Comparison of ENCODE assay signal across 8 cellular contexts in the genomic region with DNA sequence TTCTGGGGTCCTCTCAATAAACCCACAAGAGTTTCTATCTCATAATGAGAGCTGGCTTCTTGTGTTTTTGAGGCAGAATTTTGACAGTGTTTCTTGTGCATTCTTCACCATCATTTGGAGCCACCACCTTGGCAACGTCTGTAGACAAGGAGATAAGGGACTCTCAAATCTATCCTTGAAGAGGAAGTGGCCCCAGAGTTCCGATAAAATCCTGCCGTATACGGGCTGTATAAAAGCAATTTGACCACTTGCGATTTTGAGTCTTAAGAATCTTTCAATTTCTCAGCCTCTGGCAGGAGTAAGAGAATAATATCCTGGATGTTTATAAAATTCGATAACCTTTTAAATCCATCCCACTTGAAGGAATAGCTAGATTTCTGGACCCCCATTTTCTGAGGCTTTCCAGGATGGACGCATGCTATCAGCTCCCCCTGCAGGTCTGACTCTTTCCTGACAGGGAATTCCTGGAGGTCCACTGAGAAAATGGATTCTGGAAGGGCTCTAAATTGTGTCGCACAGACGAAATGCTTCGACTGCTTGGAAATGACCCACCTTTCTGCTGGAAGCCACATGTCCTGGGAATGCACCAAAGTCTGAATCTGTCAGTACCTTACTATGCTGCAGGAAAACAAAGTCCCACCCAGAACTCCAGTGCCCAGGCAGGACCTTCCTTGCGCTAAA. TPM values are rescaled to one million over a fixed set of nuclear protein-coding genes. Genes with fewer than 3 reads are reported as not detected.
DNase-seq lines count a peak whose midpoint lies in the region; ATAC-seq and TF ChIP-seq lines count a peak whose summit lies in the region.

No MANE protein-coding gene starts in this region.

- no peak overlapping the region for H2BK12ac ChIP-seq in neuronal stem cell (ENCODE audit: low read length)

- intact Hi-C loops in esophagus squamous epithelium (cut with DNase I) = loop anchor here (10.0 kb wide), 1 partner anchor 177 kb away; no protein-coding TSS in a partner anchor

- H2AK5ac ChIP-seq in neuronal stem cell (ENCODE audit: low read depth, low read length) = no peak overlapping the region

- peak overlapping the region in 3 of 4 donors; percentile 11 to 56 (median 13) for H3K4me3 ChIP-seq in esophagus squamous epithelium
- H3K4me3 ChIP-seq in neuronal stem cell (ENCODE audit: low read length in 2 of 2) = no peak overlapping the region

- H3K27ac ChIP-seq in esophagus squamous epithelium (no peak overlapping the region), neuronal stem cell (replicated peaks; ENCODE audit: low read length) (no peak overlapping the region)

- no peak overlapping the region for H4K8ac ChIP-seq in neuronal stem cell (ENCODE audit: low read depth, low read length)

- H3K27me3 ChIP-seq in esophagus squamous epithelium = peaks cover 0 to 3% (median 0%) of the 10 kb centered on the region in 4 donors
- no peaks in the 10 kb centered on the region for H3K27me3 ChIP-seq in neuronal stem cell (ENCODE audit: control insufficient read depth in 3 of 3, insufficient read depth in 3 of 3, low read depth in 1 of 3, low read length in 3 of 3)

- H3K14ac ChIP-seq in neuronal stem cell (ENCODE audit: low read length) = no peak overlapping the region

- H3K23ac ChIP-seq in neuronal stem cell (ENCODE audit: low read depth, low read length, poor library complexity) = no peak overlapping the region

- H2AFZ ChIP-seq in neuronal stem cell (ENCODE audit: low read length) = peak overlapping the region; percentile 57

- H2BK120ac ChIP-seq in neuronal stem cell (ENCODE audit: low read depth, low read length) = no peak overlapping the region

- H3K4me1 ChIP-seq in esophagus squamous epithelium = peaks cover 0 to 11% (median 3%) of the 10 kb centered on the region in 3 donors
- H3K4me1 ChIP-seq in neuronal stem cell (ENCODE audit: control insufficient read depth in 2 of 2, insufficient read depth in 1 of 2, low read depth in 1 of 2, low read length in 2 of 2) = peaks cover 3 to 5% of the 10 kb centered on the region in 2 donors

- H2BK5ac ChIP-seq in neuronal stem cell (ENCODE audit: low read length) = no peak overlapping the region

- no peak for TF ChIP-seq POLR2A in esophagus squamous epithelium (IDR thresholded peaks at IDR 0.05)

- H3K9ac ChIP-seq in neuronal stem cell (ENCODE audit: low read depth, low read length, poor library complexity) = no peak overlapping the region

- no peak overlapping the region for H3K4ac ChIP-seq in neuronal stem cell (ENCODE audit: low read length)

- H3K79me1 ChIP-seq in neuronal stem cell (ENCODE audit: low read depth, low read length) = no peaks in the 10 kb centered on the region

- TF ChIP-seq CTCF in esophagus squamous epithelium (IDR thresholded peaks at IDR 0.05) = peak in 5 of 6 experiments; percentile 56 to 69 (median 60)

- H3K9me3 ChIP-seq in esophagus squamous epithelium (no peaks in the 10 kb centered on the region), neuronal stem cell (replicated peaks in 1 of 2; ENCODE audit: control insufficient read depth in 2 of 2, insufficient read depth in 1 of 2, low read depth in 1 of 2, low read length in 2 of 2) (peaks cover 1% of the 10 kb centered on the region in 2 donors)

- no peak overlapping the region for H4K91ac ChIP-seq in neuronal stem cell (ENCODE audit: low read depth, low read length, poor library complexity)

- DNase-seq in Ammon's horn (ENCODE audit: low spot score) = peak; percentile 56
- DNase-seq in HCEC 1CT = peak; percentile 25
- peak; percentile 67 for DNase-seq in RPMI7951 (ENCODE audit: low read depth)
- DNase-seq in esophagus squamous epithelium (lab: John Stamatoyannopoulos, UW) = no peak
- DNase-seq in neuronal stem cell (ENCODE audit: low spot score) = peak; percentile 39
- no peak for DNase-seq in activated CD4-positive, CD25-positive, alpha-beta regulatory T cell treated with anti-CD3 and anti-CD28 coated beads, Interleukin-2, amount 50 U/mL, for 72 hours

- H3K36me3 ChIP-seq in esophagus squamous epithelium (no peaks in the 10 kb centered on the region), neuronal stem cell (replicated peaks in 1 of 2; ENCODE audit: control insufficient read depth in 2 of 2, insufficient read depth in 2 of 2, low read length in 2 of 2) (no peaks in the 10 kb centered on the region)

- no peak overlapping the region for H3K18ac ChIP-seq in neuronal stem cell (ENCODE audit: low read length)

- ATAC-seq in HG03097 (IDR thresholded peaks at IDR 0.05; ENCODE audit: low FRiP score, unreplicated experiment) = no peak
- ATAC-seq in GM19395 (IDR thresholded peaks at IDR 0.05; ENCODE audit: unreplicated experiment) = no peak

- H2BK15ac ChIP-seq in neuronal stem cell (ENCODE audit: low read length) = no peak overlapping the region

- no peak overlapping the region for H3K4me2 ChIP-seq in neuronal stem cell (ENCODE audit: insufficient read depth, low read length, poor library complexity, severe bottlenecking)

- WGBS in esophagus squamous epithelium, 2 donors = 35 to 39% methylated on average over 11 of the region's 11 CpGs
- WGBS in neuronal stem cell (ENCODE audit: extremely low coverage in 2 of 2, insufficient read length in 2 of 2, insufficient replicate concordance in 1 of 2), 2 donors = no CpG with 5 or more reads among the region's 11 CpGs

RNA-seq across cellular contexts. Expression of a gene that starts 54.1 kb away (rescaled TPM):
- total RNA-seq in RPMI7951 (2014; rRNA removed; shearing (Covaris generic)) = 19.1 and 22.0 TPM in 2 replicates
- total RNA-seq in esophagus squamous epithelium = 10 to 100 TPM in 2 of 4 donors, 1 to 10 TPM in 2; 3.6 to 14.5 (median 9.9) TPM
- 16.2 TPM for polyA plus RNA-seq in neuronal stem cell (2013, experiment 1 of 2)
- polyA plus RNA-seq in neuronal stem cell (2013, experiment 2 of 2) = 17.7 TPM

Comparison
In these comparisons a context has a peak if more than half of its experiments do, and no peak if none do; other contexts are left out.
1. DNase-seq: peak in Ammon's horn (single experiment), HCEC 1CT (single experiment), RPMI7951 (single experiment) and neuronal stem cell (single experiment); none in esophagus squamous epithelium (single experiment) and activated CD4-positive, CD25-positive, alpha-beta regulatory T cell treated with anti-CD3 and anti-CD28 coated beads, Interleukin-2, amount 50 U/mL, for 72 hours (single experiment).
2. H3K4me3 ChIP-seq: peak in esophagus squamous epithelium (3 of 4); none in neuronal stem cell (0 of 2).